Comparison of ENCODE assay signal across 16 cellular contexts in genomic region chr2:3418766-3419165, GRCh38.
"Had no signal": no experiment of that assay in that cellular context is flagged by ENCODE, and none has a peak within 500 bp of the region (broad histone marks: within the 10 kb centered on the region; RNA-seq: fewer than 3 reads in every experiment).

No MANE protein-coding gene starts in this region.

- H3K9me3 ChIP-seq: pancreas, right lobe of liver, thoracic aorta, upper lobe of left lung had no signal

- H3K4me1 ChIP-seq: pancreas had no signal

- H3K27me3 Mint-ChIP-seq: activated CD4-positive, alpha-beta T cell treated with anti-CD3 and anti-CD28 coated beads, Interleukin-2, amount 10 ng/mL, durations not matched to agents 24 days and 14 days; activated naive CD8-positive, alpha-beta T cell treated with anti-CD3 and anti-CD28 coated beads for 36 hours had no signal

- H3K27me3 ChIP-seq: dorsolateral prefrontal cortex, pancreas, right lobe of liver, upper lobe of left lung had no signal

- H3K4me3 ChIP-seq: dorsolateral prefrontal cortex, lung, pancreas, right lobe of liver, thoracic aorta, upper lobe of left lung had no signal

- H3K9me3 Mint-ChIP-seq: activated CD4-positive, alpha-beta T cell treated with anti-CD3 and anti-CD28 coated beads, Interleukin-2, amount 10 ng/mL, durations not matched to agents 24 days and 14 days; activated naive CD8-positive, alpha-beta T cell treated with anti-CD3 and anti-CD28 coated beads for 36 hours had no signal

- H3K4me3 Mint-ChIP-seq: activated CD4-positive, alpha-beta T cell treated with anti-CD3 and anti-CD28 coated beads, Interleukin-2, amount 10 ng/mL, durations not matched to agents 24 days and 14 days; activated naive CD8-positive, alpha-beta T cell treated with anti-CD3 and anti-CD28 coated beads for 36 hours had no signal

- H3K27ac Mint-ChIP-seq: activated CD4-positive, alpha-beta T cell treated with anti-CD3 and anti-CD28 coated beads, Interleukin-2, amount 10 ng/mL, durations not matched to agents 24 days and 14 days; activated naive CD8-positive, alpha-beta T cell treated with anti-CD3 and anti-CD28 coated beads for 36 hours had no signal

- H3K27ac ChIP-seq: pancreas, right lobe of liver, thoracic aorta, upper lobe of left lung had no signal

- ATAC-seq: pancreas had no signal

- H3K4me1 Mint-ChIP-seq: activated naive CD8-positive, alpha-beta T cell treated with anti-CD3 and anti-CD28 coated beads for 36 hours had no signal

- DNase-seq: activated CD4-positive, alpha-beta T cell treated with anti-CD3 and anti-CD28 coated beads, Interleukin-2, amount 10 ng/mL, durations not matched to agents 24 days and 14 days; activated CD8-positive, alpha-beta memory T cell treated with anti-CD3 and anti-CD28 coated beads, Interleukin-2, amount 50 U/mL, for 48 hours; activated gamma-delta T cell treated with Interleukin-2 at 50 U/mL for 16 hours; activated naive CD8-positive, alpha-beta T cell treated with anti-CD3 and anti-CD28 coated beads for 36 hours; amniotic stem cell; dorsolateral prefrontal cortex; midbrain; right lobe of liver; small intestine; stimulated activated CD4-positive, alpha-beta T cell treated with anti-CD3 and anti-CD28 coated beads, Interleukin-4, amount 100 ng/mL, for 1 hour; T-helper 1 cell; T1000; upper lobe of left lung had no signal
